In genomic region chr16:75203667-75204409, GRCh38 we compare ENCODE assay signal across 1 cellular context.
TF ChIP-seq lines count a peak whose summit lies in the region.

No MANE protein-coding gene starts in this region.

TF ChIP-seq in HepG2, 621 proteins besides CTCF, POLR2A, EP300 and RAD21:
- TF ChIP-seq ZNF496 (CRISPR knock-in tag; IDR thresholded peaks at IDR 0.05; ENCODE audit: insufficient replicate concordance) (no peak), RBFOX2 (IDR thresholded peaks at IDR 0.05; ENCODE audit: low read depth, low read length) (no peak)
